Comparison of ENCODE assay signal across 9 cellular contexts in the genomic region with DNA sequence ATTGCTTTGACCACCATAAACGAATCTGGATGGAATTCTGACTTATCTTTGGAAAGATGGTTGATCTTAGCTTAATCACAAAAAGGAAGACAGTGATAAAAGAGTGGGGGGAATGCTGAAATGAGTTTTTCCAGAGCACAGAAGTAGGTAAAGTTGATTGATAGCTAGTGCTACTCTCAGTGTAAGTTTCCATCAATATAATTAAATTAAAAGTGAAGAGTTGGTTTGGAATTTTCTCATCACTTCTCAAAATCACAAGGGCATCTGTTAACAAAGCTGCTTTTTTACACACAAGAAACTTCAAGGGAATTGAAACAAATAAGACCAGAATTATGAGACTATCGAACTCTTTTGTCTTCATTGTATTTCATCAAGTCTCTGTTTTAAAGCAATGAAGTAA.
"Had no signal": no experiment of that assay in that cellular context is flagged by ENCODE, and none has a peak within 500 bp of the region (broad histone marks: within the 10 kb centered on the region; RNA-seq: fewer than 3 reads in every experiment).

No MANE protein-coding gene starts in this region.

- H2AFZ ChIP-seq: GM23248, GM23338 had no signal

- H3K9me3 ChIP-seq: HAP-1 had no signal

- H3K9ac ChIP-seq: GM23248 had no signal

- DNase-seq: GM23248, GOT3, H7, H9, HCEC 1CT, HFFc6 had no signal

- ATAC-seq: GM23338, HCT116 had no signal

- H3K4me2 ChIP-seq: GM23338 had no signal

- H3K36me3 ChIP-seq: HAP-1 had no signal

- H3K4me1 ChIP-seq: HAP-1 had no signal

- H3K27ac ChIP-seq: GM23248 had no signal

- H3K4me3 ChIP-seq: GM23248, GM23338, HAP-1 had no signal
